Comparison of ENCODE assay signal across 3 cellular contexts in genomic region chr19:50690439-50690838, GRCh38.
"Had no signal": no experiment of that assay in that cellular context is flagged by ENCODE, and none has a peak within 500 bp of the region (broad histone marks: within the 10 kb centered on the region; RNA-seq: fewer than 3 reads in every experiment).

No MANE protein-coding gene starts in this region.

- H3K4me3 ChIP-seq: GM12878 had no signal

- DNase-seq: GDM1, GF-D8 had no signal

- ATAC-seq: GM12878 had no signal
